ENCODE assay signal across 10 cellular contexts in the genomic region with DNA sequence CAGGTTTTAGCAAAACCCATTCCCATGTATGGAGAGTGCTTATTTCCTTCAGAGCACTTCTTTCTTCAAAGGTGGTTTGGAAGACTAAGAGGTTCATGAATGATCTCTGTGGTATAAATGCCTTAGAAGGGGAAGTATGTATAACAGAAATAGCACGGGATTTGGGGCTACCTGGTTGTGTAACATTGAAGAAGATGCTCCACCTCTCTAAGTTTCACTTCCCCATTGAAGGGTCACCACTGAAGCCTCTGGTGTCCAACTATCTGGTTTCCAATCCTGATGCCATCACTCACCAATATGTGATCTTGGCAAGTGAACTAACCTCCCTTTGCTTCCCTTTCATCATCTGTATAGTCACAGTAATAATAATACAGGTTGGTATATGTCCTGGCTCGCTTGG. TPM values are rescaled to one million over a fixed set of nuclear protein-coding genes. Genes with fewer than 3 reads are reported as not detected.
DNase-seq lines count a peak whose midpoint lies in the region; ATAC-seq lines count a peak whose summit lies in the region.
"Had no signal": no experiment of that assay in that cellular context is flagged by ENCODE, and none has a peak within 500 bp of the region (broad histone marks: within the 10 kb centered on the region; RNA-seq: fewer than 3 reads in every experiment).

No MANE protein-coding gene starts in this region.

- H3K27ac ChIP-seq in CD4-positive, alpha-beta memory T cell (ENCODE audit: low read depth, low read length) = no peak overlapping the region

- ATAC-seq in GM19324 (IDR thresholded peaks at IDR 0.05; ENCODE audit: low FRiP score, unreplicated experiment) (peak; percentile 70), HG02798 (IDR thresholded peaks at IDR 0.05; ENCODE audit: poor library complexity, unreplicated experiment) (peak; percentile 88), HG03558 (IDR thresholded peaks at IDR 0.05; ENCODE audit: extremely low read depth, unreplicated experiment) (peak; percentile 84), left lobe of liver (no peak)
- ATAC-seq: left ventricle myocardium superior had no signal

- H3K4me3 ChIP-seq in CD4-positive, alpha-beta memory T cell (ENCODE audit: low read length in 2 of 2) = no peak overlapping the region

- H3K36me3 ChIP-seq in CD4-positive, alpha-beta memory T cell (ENCODE audit: insufficient read depth, low read length) = no peaks in the 10 kb centered on the region

- no peaks in the 10 kb centered on the region for H3K4me1 ChIP-seq in CD4-positive, alpha-beta memory T cell (ENCODE audit: insufficient read depth, low read length)

- no peak for DNase-seq in CD4-positive, alpha-beta memory T cell
- DNase-seq in stimulated activated naive CD4-positive, alpha-beta T cell (lab: John Stamatoyannopoulos, UW) = no peak
- DNase-seq in left lobe of liver (ENCODE audit: low spot score) = no peak
- DNase-seq in activated CD4-positive, alpha-beta T cell treated with anti-CD3 and anti-CD28 coated beads, Interleukin-2, amount 10 ng/mL, durations not matched to agents 24 days and 14 days = no peak
- DNase-seq: left ventricle myocardium superior, NCI-H446 treated with DMSO at 0.1 percent for 48 hours, T-helper 2 cell had no signal

- H3K4me3 Mint-ChIP-seq in CD4-positive, alpha-beta memory T cell = no peak overlapping the region
- no peak overlapping the region for H3K4me3 Mint-ChIP-seq in activated CD4-positive, alpha-beta T cell treated with anti-CD3 and anti-CD28 coated beads, Interleukin-2, amount 10 ng/mL, durations not matched to agents 24 days and 14 days

- POLR2A ChIA-PET in CD4-positive, alpha-beta memory T cell (lab: Charles Lee; ENCODE audit: partially characterized antibody) = no interaction called here

- CTCF ChIA-PET in CD4-positive, alpha-beta memory T cell (lab: Charles Lee; ENCODE audit: partially characterized antibody) = interaction anchor here (1.0 to 16.3 kb wide), 2 partner anchors 11 to 277 kb away, joined by 6 to 414 read pairs; no protein-coding TSS in a partner anchor

- no peaks in the 10 kb centered on the region for H3K4me1 Mint-ChIP-seq in CD4-positive, alpha-beta memory T cell
- H3K4me1 Mint-ChIP-seq in activated CD4-positive, alpha-beta T cell treated with anti-CD3 and anti-CD28 coated beads, Interleukin-2, amount 10 ng/mL, durations not matched to agents 24 days and 14 days = no peaks in the 10 kb centered on the region

- no peaks in the 10 kb centered on the region for H3K27me3 Mint-ChIP-seq in CD4-positive, alpha-beta memory T cell
- peaks cover 16% of the 10 kb centered on the region for H3K27me3 Mint-ChIP-seq in activated CD4-positive, alpha-beta T cell treated with anti-CD3 and anti-CD28 coated beads, Interleukin-2, amount 10 ng/mL, durations not matched to agents 24 days and 14 days

- intact Hi-C loops in CD4-positive, alpha-beta memory T cell (cut with micrococcal nuclease) = no loop called here
- intact Hi-C loops in activated CD4-positive, alpha-beta T cell treated with anti-CD3 and anti-CD28 coated beads, Interleukin-2, amount 10 ng/mL, durations not matched to agents 24 days and 14 days (cut with micrococcal nuclease) = no loop called here

- no peaks in the 10 kb centered on the region for H3K27me3 ChIP-seq in CD4-positive, alpha-beta memory T cell (ENCODE audit: insufficient read depth, low read length)

- H3K27ac Mint-ChIP-seq in CD4-positive, alpha-beta memory T cell = no peak overlapping the region
- no peak overlapping the region for H3K27ac Mint-ChIP-seq in activated CD4-positive, alpha-beta T cell treated with anti-CD3 and anti-CD28 coated beads, Interleukin-2, amount 10 ng/mL, durations not matched to agents 24 days and 14 days

- H3K9me3 ChIP-seq in CD4-positive, alpha-beta memory T cell (ENCODE audit: control insufficient read depth in 1 of 2, low read length in 2 of 2) = no peaks in the 10 kb centered on the region

- H3K36me3 Mint-ChIP-seq in CD4-positive, alpha-beta memory T cell = no peaks in the 10 kb centered on the region
- H3K36me3 Mint-ChIP-seq in activated CD4-positive, alpha-beta T cell treated with anti-CD3 and anti-CD28 coated beads, Interleukin-2, amount 10 ng/mL, durations not matched to agents 24 days and 14 days (ENCODE audit: low read depth) = no peaks in the 10 kb centered on the region

- no peaks in the 10 kb centered on the region for H3K9me3 Mint-ChIP-seq in CD4-positive, alpha-beta memory T cell
- H3K9me3 Mint-ChIP-seq in activated CD4-positive, alpha-beta T cell treated with anti-CD3 and anti-CD28 coated beads, Interleukin-2, amount 10 ng/mL, durations not matched to agents 24 days and 14 days = no peaks in the 10 kb centered on the region

RNA-seq across cellular contexts. Expression of gene CYCS, which starts 37.2 kb away (rescaled TPM):
- 10 to 100 TPM; 46.9 to 54.2 TPM for total RNA-seq in CD4-positive, alpha-beta memory T cell
- polyA plus RNA-seq in CD4-positive, alpha-beta memory T cell = 100 to 1,000 TPM; 110 to 157 TPM
- total RNA-seq in left lobe of liver = 46.6 TPM
- total RNA-seq in activated CD4-positive, alpha-beta T cell treated with anti-CD3 and anti-CD28 coated beads, Interleukin-2, amount 10 ng/mL, durations not matched to agents 24 days and 14 days = 280 and 290 TPM in 2 replicates
